Comparison of ENCODE assay signal across 2 cellular contexts in the genomic region with DNA sequence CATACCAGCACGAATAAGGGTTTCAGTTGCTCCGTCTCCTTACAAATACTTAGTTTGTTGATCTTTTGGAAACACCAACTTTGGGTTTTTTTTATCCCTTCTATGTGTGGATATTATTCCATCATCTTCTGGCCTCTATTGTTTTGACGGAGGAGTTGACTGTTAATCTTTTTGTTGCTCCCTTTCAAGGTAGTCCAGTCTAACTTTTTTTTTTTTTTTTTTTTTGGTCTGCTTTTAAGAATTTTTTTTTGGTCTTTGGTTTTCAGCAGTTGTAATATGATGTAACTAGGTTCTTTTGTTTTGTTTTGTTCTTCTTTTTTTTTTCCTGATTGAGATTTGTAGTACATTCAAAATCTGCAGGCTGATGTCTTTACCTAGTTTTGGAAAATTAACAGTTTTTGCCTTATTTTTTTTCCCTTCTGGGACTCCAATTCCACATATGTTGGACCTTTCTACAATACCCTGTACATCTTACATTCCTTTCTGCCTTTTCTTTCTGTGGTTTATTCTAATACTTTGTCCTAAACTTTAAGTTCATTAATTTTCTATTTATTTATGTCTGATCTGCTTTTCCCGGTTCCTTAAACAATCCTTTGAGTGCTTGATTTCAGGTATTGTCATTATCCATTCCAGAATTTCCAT.
TF ChIP-seq lines count a peak whose summit lies in the region.

No MANE protein-coding gene starts in this region.

TF ChIP-seq in HepG2, 621 proteins besides CTCF, POLR2A, EP300 and RAD21:
- TF ChIP-seq TBP (CRISPR knock-in tag; IDR thresholded peaks at IDR 0.05) = no peak
- TF ChIP-seq CAMTA2 (CRISPR knock-in tag; IDR thresholded peaks at IDR 0.05; ENCODE audit: borderline replicate concordance) = no peak
- TF ChIP-seq ZNF644 (CRISPR knock-in tag; IDR thresholded peaks at IDR 0.05; ENCODE audit: low read depth) = no peak
- TF ChIP-seq ZNF317 (CRISPR knock-in tag; IDR thresholded peaks at IDR 0.05) = peak; percentile 94
- TF ChIP-seq SSRP1 (CRISPR knock-in tag; IDR thresholded peaks at IDR 0.05) = no peak
- TF ChIP-seq ZNF281 (CRISPR knock-in tag; IDR thresholded peaks at IDR 0.05; ENCODE audit: borderline replicate concordance) = no peak
- no peak for TF ChIP-seq SMAD3 (CRISPR knock-in tag; IDR thresholded peaks at IDR 0.05)

TF ChIP-seq in K562, 482 proteins besides CTCF, POLR2A, EP300 and RAD21:
- TF ChIP-seq CBX3 (IDR thresholded peaks at IDR 0.05; ENCODE audit: borderline replicate concordance in 1 of 2, low read length in 2 of 2) = peak in 1 of 2 experiments; percentile 73; a peak in 1 of 3 replicates
- TF ChIP-seq TRIM28 (IDR thresholded peaks at IDR 0.05) = peak; percentile 87
- TF ChIP-seq THRAP3 (IDR thresholded peaks at IDR 0.05; ENCODE audit: borderline replicate concordance) = no peak
- TF ChIP-seq TRIM24 (IDR thresholded peaks at IDR 0.05) = peak in 1 of 2 experiments; percentile 55; a peak in 1 of 4 replicates
- TF ChIP-seq CBX5 (IDR thresholded peaks at IDR 0.05; ENCODE audit: borderline replicate concordance, low read depth) = 0 out of 2 replicates have a peak, but pooled peaks have one; percentile 47
- TF ChIP-seq NR1H2 (CRISPR knock-in tag; IDR thresholded peaks at IDR 0.05) = no peak
- peak; percentile 67 for TF ChIP-seq ZNF384 (IDR thresholded peaks at IDR 0.05; ENCODE audit: low read depth, low read length)
- TF ChIP-seq, protein P1, sequence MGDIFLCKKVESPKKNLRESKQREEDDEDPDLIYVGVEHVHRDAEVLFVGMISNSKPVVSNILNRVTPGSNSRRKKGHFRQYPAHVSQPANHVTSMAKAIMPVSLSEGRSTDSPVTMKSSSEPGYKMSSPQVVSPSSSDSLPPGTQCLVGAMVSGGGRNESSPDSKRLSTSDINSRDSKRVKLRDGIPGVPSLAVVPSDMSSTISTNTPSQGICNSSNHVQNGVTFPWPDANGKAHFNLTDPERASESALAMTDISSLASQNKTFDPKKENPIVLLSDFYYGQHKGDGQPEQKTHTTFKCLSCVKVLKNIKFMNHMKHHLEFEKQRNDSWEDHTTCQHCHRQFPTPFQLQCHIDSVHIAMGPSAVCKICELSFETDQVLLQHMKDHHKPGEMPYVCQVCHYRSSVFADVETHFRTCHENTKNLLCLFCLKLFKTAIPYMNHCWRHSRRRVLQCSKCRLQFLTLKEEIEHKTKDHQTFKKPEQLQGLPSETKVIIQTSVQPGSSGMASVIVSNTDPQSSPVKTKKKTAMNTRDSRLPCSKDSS (IDR thresholded peaks at IDR 0.05; ENCODE audit: low read depth, partially characterized antibody) = peak; percentile 36
